Comparison of ENCODE assay signal across 19 cellular contexts in the genomic region with DNA sequence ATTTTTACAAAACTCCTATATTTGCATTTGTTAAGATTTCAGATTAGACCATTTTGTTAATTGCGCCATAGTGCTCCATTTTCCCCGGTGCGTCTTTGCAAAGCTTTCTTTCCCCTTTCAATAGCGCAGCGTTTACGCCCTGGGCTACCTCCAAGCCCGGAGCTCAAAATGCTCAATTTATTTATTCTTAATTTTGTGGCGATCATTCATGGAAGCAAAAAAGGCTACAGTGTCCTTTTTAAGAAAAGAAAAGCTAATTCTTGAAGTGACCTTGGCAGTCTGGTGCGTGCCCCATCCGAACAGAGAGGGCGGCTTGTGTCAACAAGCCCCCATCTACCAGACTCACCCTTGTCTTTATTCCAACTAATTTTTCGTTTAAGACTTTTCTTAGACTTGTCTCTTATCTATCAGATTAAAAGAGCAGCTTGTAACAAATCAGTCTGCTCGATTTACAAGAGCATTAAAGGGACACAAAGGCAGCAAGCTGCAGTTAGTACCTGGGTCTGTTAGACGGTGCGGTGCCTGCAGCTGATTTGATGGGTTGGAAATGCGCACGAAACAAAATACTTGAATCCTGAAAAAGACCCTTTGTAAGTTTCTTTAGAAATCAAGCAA. TPM values are rescaled to one million over a fixed set of nuclear protein-coding genes. Genes with fewer than 3 reads are reported as not detected.
"Had no signal": no experiment of that assay in that cellular context is flagged by ENCODE, and none has a peak within 500 bp of the region (broad histone marks: within the 10 kb centered on the region; RNA-seq: fewer than 3 reads in every experiment).

No MANE protein-coding gene starts in this region.

- H3K9me3 ChIP-seq: ascending aorta, colonic mucosa, psoas muscle, suprapubic skin had no signal

- H3K27ac ChIP-seq: ascending aorta, colonic mucosa, psoas muscle, suprapubic skin had no signal

- DNase-seq: activated CD4-positive, alpha-beta memory T cell treated with anti-CD3 and anti-CD28 coated beads, Interleukin-2, amount 10 ng/mL, durations not matched to agents 7 days and 5 days; activated CD4-positive, alpha-beta T cell treated with anti-CD3 and anti-CD28 coated beads for 36 hours; activated gamma-delta T cell; activated T-cell treated with anti-CD3 and anti-CD28 coated beads, Interleukin-2, amount 50 U/mL, for 48 hours; colonic mucosa; effector CD4-positive, alpha-beta T cell; hippocampal formation; psoas muscle; stimulated activated CD4-positive, alpha-beta T cell treated with anti-CD3 and anti-CD28 coated beads, Interleukin-12 subunit alpha, Interleukin-12 subunit beta, amount 100 ng/mL, for 4 hours; stimulated activated naive CD4-positive, alpha-beta T cell treated with Interleukin-2 at 50 U/mL for 16 hours had no signal

- H3K9me3 Mint-ChIP-seq: activated CD4-positive, alpha-beta memory T cell treated with anti-CD3 and anti-CD28 coated beads, Interleukin-2, amount 10 ng/mL, durations not matched to agents 7 days and 5 days; nephron; type B pancreatic cell had no signal

- H3K27me3 ChIP-seq: ascending aorta had no signal

- H3K4me1 Mint-ChIP-seq: nephron had no signal

- H3K36me3 ChIP-seq: ascending aorta, colonic mucosa, suprapubic skin had no signal

- H3K36me3 Mint-ChIP-seq: activated naive CD8-positive, alpha-beta T cell; type B pancreatic cell had no signal

- H3K4me1 ChIP-seq: ascending aorta, psoas muscle had no signal

- H3K4me3 Mint-ChIP-seq: activated CD4-positive, alpha-beta memory T cell treated with anti-CD3 and anti-CD28 coated beads, Interleukin-2, amount 10 ng/mL, durations not matched to agents 7 days and 5 days; activated CD4-positive, alpha-beta T cell treated with anti-CD3 and anti-CD28 coated beads for 36 hours; activated naive CD8-positive, alpha-beta T cell; nephron; type B pancreatic cell had no signal

- H3K4me3 ChIP-seq: ascending aorta, colonic mucosa, psoas muscle, suprapubic skin had no signal

- H3K27ac Mint-ChIP-seq: activated CD4-positive, alpha-beta memory T cell treated with anti-CD3 and anti-CD28 coated beads, Interleukin-2, amount 10 ng/mL, durations not matched to agents 7 days and 5 days; activated CD4-positive, alpha-beta T cell treated with anti-CD3 and anti-CD28 coated beads for 36 hours; activated naive CD8-positive, alpha-beta T cell; nephron; type B pancreatic cell had no signal

RNA-seq across cellular contexts. Expression of gene GSX1, which starts 30.1 kb away (rescaled TPM):
- total RNA-seq: activated CD4-positive, alpha-beta memory T cell treated with anti-CD3 and anti-CD28 coated beads, Interleukin-2, amount 10 ng/mL, durations not matched to agents 7 days and 5 days; activated CD4-positive, alpha-beta T cell treated with anti-CD3 and anti-CD28 coated beads for 36 hours; ascending aorta; cardiac septum; colonic mucosa; lung microvascular endothelial cell; omental fat pad; psoas muscle; sciatic nerve; suprapubic skin had no signal
